In the genomic region with DNA sequence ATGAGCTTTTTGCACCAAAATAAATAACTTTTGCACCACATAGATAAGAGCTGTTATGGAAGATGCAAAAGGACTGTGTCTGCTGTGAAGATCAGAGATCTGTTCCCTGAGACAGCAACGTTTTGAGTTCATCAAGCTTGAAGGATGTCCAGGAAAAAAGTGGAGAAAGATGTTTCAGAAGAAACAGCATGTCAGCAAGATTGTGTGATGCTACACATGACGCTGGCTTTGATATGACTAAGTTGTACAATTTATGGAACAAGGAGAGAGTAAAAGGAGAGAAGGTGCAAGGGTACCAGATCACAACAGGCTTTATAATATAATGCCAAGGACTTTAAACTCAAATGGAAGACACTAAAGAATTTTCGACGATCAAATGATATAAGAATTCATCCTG, we compare ENCODE assay signal across 1 cellular context.
TF ChIP-seq lines count a peak whose summit lies in the region.

No MANE protein-coding gene starts in this region.

TF ChIP-seq in K562, 482 proteins besides CTCF, POLR2A, EP300 and RAD21:
- TF ChIP-seq ZNF3 (CRISPR knock-in tag; IDR thresholded peaks at IDR 0.05) (no peak), ZC3H4 (CRISPR knock-in tag; IDR thresholded peaks at IDR 0.05; ENCODE audit: borderline replicate concordance) (no peak), ZZZ3 (IDR thresholded peaks at IDR 0.05) (no peak), RBM25 (IDR thresholded peaks at IDR 0.05; ENCODE audit: low read depth, low read length, severe bottlenecking) (no peak), DMBX1 (CRISPR knock-in tag; IDR thresholded peaks at IDR 0.05; ENCODE audit: borderline replicate concordance) (no peak), MAFG (tag; conservative IDR thresholded peaks at IDR 0.05) (0 out of 2 replicates have a peak, but pooled peaks have one; percentile 31), ZNF644 (tag; IDR thresholded peaks at IDR 0.05; ENCODE audit: low read depth) (no peak), HNRNPK (IDR thresholded peaks at IDR 0.05; ENCODE audit: low read depth, low read length, poor library complexity, severe bottlenecking) (no peak), C11orf30 (IDR thresholded peaks at IDR 0.05; ENCODE audit: low read depth) (peak; percentile 47; the same call in 1 of the 2 replicates), SRF (CRISPR knock-in tag; IDR thresholded peaks at IDR 0.05) (no peak), POLR2G (IDR thresholded peaks at IDR 0.05; ENCODE audit: low read depth, low read length) (no peak), ZNF584 (CRISPR knock-in tag; IDR thresholded peaks at IDR 0.05; ENCODE audit: low read depth) (no peak), ZFP30 (CRISPR knock-in tag; IDR thresholded peaks at IDR 0.05; ENCODE audit: borderline replicate concordance) (no peak), POLR2H (tag; IDR thresholded peaks at IDR 0.05; ENCODE audit: low read depth) (no peak), ZNF24 (IDR thresholded peaks at IDR 0.05) (0 out of 2 replicates have a peak, but pooled peaks have one; percentile 2), BRD4 (IDR thresholded peaks at IDR 0.05) (no peak), FOXK2 (conservative IDR thresholded peaks at IDR 0.05 in 1 of 2, IDR thresholded peaks at IDR 0.05 in 1 of 2; ENCODE audit: low read depth in 2 of 2) (no peak), PHF8 (IDR thresholded peaks at IDR 0.05; ENCODE audit: borderline replicate concordance, low read length) (no peak), MEF2D (tag; conservative IDR thresholded peaks at IDR 0.05; ENCODE audit: low read depth) (no peak), MAFF (IDR thresholded peaks at IDR 0.05; ENCODE audit: low read length) (peak; percentile 3; the same call in 1 of the 2 replicates), ZNF561 (CRISPR knock-in tag; conservative IDR thresholded peaks at IDR 0.05) (no peak), ELF2 (CRISPR knock-in tag; IDR thresholded peaks at IDR 0.05) (no peak), CREB1 (IDR thresholded peaks at IDR 0.05) (no peak), CREB1 (CRISPR knock-in tag; IDR thresholded peaks at IDR 0.05) (no peak), ZNF780A (CRISPR knock-in tag; IDR thresholded peaks at IDR 0.05) (no peak), NCOA1 (IDR thresholded peaks at IDR 0.05; ENCODE audit: low read depth) (no peak), ZNF311 (CRISPR knock-in tag; IDR thresholded peaks at IDR 0.05) (no peak), ZNF766 (CRISPR knock-in tag; conservative IDR thresholded peaks at IDR 0.05) (no peak), ZNF217 (CRISPR knock-in tag; IDR thresholded peaks at IDR 0.05) (no peak), PURB (CRISPR knock-in tag; IDR thresholded peaks at IDR 0.05; ENCODE audit: low read depth) (no peak), ADNP (tag; IDR thresholded peaks at IDR 0.05) (no peak), FOXP1 (CRISPR knock-in tag; IDR thresholded peaks at IDR 0.05) (no peak), ETV6 (IDR thresholded peaks at IDR 0.05; ENCODE audit: borderline replicate concordance in 1 of 2, low read depth in 2 of 2, low read length in 1 of 2) (no peak), ETV6 (CRISPR knock-in tag; IDR thresholded peaks at IDR 0.05; ENCODE audit: borderline replicate concordance) (no peak), ZNF316 (IDR thresholded peaks at IDR 0.05) (peak; percentile 54; the same call in 1 of the 2 replicates), ZNF785 (CRISPR knock-in tag; IDR thresholded peaks at IDR 0.05) (no peak)
- TF ChIP-seq, protein P1, sequence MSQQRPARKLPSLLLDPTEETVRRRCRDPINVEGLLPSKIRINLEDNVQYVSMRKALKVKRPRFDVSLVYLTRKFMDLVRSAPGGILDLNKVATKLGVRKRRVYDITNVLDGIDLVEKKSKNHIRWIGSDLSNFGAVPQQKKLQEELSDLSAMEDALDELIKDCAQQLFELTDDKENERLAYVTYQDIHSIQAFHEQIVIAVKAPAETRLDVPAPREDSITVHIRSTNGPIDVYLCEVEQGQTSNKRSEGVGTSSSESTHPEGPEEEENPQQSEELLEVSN (IDR thresholded peaks at IDR 0.05; ENCODE audit: borderline replicate concordance in 1 of 2, extremely low read depth in 1 of 2, insufficient read depth in 1 of 2, insufficient read length in 1 of 2, low read depth in 1 of 2, low read length in 1 of 2, poor library complexity in 1 of 2, severe bottlenecking in 1 of 2), result no peak
- TF ChIP-seq, protein P2, sequence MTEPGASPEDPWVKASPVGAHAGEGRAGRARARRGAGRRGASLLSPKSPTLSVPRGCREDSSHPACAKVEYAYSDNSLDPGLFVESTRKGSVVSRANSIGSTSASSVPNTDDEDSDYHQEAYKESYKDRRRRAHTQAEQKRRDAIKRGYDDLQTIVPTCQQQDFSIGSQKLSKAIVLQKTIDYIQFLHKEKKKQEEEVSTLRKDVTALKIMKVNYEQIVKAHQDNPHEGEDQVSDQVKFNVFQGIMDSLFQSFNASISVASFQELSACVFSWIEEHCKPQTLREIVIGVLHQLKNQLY (CRISPR knock-in tag; conservative IDR thresholded peaks at IDR 0.05), result no peak
- TF ChIP-seq, protein P3, sequence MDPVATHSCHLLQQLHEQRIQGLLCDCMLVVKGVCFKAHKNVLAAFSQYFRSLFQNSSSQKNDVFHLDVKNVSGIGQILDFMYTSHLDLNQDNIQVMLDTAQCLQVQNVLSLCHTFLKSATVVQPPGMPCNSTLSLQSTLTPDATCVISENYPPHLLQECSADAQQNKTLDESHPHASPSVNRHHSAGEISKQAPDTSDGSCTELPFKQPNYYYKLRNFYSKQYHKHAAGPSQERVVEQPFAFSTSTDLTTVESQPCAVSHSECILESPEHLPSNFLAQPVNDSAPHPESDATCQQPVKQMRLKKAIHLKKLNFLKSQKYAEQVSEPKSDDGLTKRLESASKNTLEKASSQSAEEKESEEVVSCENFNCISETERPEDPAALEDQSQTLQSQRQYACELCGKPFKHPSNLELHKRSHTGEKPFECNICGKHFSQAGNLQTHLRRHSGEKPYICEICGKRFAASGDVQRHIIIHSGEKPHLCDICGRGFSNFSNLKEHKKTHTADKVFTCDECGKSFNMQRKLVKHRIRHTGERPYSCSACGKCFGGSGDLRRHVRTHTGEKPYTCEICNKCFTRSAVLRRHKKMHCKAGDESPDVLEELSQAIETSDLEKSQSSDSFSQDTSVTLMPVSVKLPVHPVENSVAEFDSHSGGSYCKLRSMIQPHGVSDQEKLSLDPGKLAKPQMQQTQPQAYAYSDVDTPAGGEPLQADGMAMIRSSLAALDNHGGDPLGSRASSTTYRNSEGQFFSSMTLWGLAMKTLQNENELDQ (CRISPR knock-in tag; IDR thresholded peaks at IDR 0.05; ENCODE audit: borderline replicate concordance), result no peak
- TF ChIP-seq, protein P4, sequence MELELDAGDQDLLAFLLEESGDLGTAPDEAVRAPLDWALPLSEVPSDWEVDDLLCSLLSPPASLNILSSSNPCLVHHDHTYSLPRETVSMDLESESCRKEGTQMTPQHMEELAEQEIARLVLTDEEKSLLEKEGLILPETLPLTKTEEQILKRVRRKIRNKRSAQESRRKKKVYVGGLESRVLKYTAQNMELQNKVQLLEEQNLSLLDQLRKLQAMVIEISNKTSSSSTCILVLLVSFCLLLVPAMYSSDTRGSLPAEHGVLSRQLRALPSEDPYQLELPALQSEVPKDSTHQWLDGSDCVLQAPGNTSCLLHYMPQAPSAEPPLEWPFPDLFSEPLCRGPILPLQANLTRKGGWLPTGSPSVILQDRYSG (tag; conservative IDR thresholded peaks at IDR 0.05; ENCODE audit: low read depth), result no peak
- TF ChIP-seq, protein P5, sequence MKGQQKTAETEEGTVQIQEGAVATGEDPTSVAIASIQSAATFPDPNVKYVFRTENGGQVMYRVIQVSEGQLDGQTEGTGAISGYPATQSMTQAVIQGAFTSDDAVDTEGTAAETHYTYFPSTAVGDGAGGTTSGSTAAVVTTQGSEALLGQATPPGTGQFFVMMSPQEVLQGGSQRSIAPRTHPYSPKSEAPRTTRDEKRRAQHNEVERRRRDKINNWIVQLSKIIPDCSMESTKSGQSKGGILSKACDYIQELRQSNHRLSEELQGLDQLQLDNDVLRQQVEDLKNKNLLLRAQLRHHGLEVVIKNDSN (CRISPR knock-in tag; IDR thresholded peaks at IDR 0.05), result no peak
- TF ChIP-seq, protein P6, sequence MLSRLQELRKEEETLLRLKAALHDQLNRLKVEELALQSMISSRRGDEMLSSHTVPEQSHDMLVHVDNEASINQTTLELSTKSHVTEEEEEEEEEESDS (CRISPR knock-in tag; IDR thresholded peaks at IDR 0.05), result no peak
- TF ChIP-seq, protein P7, sequence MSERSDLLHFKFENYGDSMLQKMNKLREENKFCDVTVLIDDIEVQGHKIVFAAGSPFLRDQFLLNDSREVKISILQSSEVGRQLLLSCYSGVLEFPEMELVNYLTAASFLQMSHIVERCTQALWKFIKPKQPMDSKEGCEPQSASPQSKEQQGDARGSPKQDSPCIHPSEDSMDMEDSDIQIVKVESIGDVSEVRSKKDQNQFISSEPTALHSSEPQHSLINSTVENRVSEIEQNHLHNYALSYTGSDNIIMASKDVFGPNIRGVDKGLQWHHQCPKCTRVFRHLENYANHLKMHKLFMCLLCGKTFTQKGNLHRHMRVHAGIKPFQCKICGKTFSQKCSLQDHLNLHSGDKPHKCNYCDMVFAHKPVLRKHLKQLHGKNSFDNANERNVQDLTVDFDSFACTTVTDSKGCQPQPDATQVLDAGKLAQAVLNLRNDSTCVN (CRISPR knock-in tag; IDR thresholded peaks at IDR 0.05), result no peak
